ENCODE assay signal across 1 cellular context in the genomic region with DNA sequence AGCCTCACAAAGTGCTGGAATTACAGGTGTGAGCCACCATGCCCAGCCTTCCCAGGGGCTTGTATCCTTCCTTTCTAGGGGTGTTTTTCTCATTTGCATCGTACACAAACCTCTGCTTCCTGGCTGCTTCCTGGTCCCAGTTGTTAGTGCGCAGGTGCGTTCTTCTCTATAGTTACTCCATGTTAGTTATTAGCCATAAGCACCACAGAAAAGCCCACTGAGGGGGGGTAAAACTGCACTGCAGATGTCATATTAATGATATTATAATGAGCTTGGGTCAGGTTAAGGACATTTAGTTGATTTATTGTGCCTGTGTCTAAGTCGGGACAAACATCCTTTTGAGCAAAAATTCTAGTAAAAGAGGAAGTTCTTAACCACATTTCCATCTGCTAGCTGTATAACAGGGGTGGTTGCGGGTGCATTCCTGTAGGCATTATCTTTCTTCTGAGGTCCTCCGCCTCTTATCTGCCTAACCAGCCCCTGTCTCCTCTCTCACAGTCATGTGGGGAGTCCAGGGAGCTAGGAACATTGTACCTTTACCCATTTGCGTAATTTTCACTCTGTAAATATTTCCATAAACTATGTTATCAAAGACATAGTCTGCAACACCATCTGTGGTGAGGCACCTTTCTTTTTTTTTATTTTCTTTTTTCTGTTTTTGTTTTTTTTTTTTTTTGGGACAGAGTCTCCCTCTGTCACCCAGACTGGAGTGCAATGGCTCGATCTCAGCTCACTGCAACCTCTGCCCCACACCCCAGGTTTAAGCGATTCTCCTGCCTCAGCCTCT.
A peak's percentile ranks its signal among the peaks of the same experiment; 100 is the strongest.
TF ChIP-seq lines count a peak whose summit lies in the region.

No MANE protein-coding gene starts in this region.

TF ChIP-seq in K562, 482 proteins besides CTCF, POLR2A, EP300 and RAD21 (continued from another document and continues in another):
- no peak for TF ChIP-seq ZNF511 (CRISPR knock-in tag; IDR thresholded peaks at IDR 0.05)
- peak; percentile 76; the same call in 1 of the 2 replicates for TF ChIP-seq IFI16 (CRISPR knock-in tag; IDR thresholded peaks at IDR 0.05)
- TF ChIP-seq, protein P1, sequence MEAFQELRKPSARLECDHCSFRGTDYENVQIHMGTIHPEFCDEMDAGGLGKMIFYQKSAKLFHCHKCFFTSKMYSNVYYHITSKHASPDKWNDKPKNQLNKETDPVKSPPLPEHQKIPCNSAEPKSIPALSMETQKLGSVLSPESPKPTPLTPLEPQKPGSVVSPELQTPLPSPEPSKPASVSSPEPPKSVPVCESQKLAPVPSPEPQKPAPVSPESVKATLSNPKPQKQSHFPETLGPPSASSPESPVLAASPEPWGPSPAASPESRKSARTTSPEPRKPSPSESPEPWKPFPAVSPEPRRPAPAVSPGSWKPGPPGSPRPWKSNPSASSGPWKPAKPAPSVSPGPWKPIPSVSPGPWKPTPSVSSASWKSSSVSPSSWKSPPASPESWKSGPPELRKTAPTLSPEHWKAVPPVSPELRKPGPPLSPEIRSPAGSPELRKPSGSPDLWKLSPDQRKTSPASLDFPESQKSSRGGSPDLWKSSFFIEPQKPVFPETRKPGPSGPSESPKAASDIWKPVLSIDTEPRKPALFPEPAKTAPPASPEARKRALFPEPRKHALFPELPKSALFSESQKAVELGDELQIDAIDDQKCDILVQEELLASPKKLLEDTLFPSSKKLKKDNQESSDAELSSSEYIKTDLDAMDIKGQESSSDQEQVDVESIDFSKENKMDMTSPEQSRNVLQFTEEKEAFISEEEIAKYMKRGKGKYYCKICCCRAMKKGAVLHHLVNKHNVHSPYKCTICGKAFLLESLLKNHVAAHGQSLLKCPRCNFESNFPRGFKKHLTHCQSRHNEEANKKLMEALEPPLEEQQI (IDR thresholded peaks at IDR 0.05) = peak; percentile 89
- peak; percentile 96 for TF ChIP-seq LEF1 (IDR thresholded peaks at IDR 0.05)
- peak; percentile 76; the same call in 1 of the 2 replicates for TF ChIP-seq ETV5 (CRISPR knock-in tag; IDR thresholded peaks at IDR 0.05; ENCODE audit: low read depth)
- TF ChIP-seq ZNF197 (CRISPR knock-in tag; IDR thresholded peaks at IDR 0.05; ENCODE audit: low read depth) = peak; percentile 88; the same call in 1 of the 2 replicates
- TF ChIP-seq DPF2 (IDR thresholded peaks at IDR 0.05) = peak; percentile 99
- TF ChIP-seq, protein P2, sequence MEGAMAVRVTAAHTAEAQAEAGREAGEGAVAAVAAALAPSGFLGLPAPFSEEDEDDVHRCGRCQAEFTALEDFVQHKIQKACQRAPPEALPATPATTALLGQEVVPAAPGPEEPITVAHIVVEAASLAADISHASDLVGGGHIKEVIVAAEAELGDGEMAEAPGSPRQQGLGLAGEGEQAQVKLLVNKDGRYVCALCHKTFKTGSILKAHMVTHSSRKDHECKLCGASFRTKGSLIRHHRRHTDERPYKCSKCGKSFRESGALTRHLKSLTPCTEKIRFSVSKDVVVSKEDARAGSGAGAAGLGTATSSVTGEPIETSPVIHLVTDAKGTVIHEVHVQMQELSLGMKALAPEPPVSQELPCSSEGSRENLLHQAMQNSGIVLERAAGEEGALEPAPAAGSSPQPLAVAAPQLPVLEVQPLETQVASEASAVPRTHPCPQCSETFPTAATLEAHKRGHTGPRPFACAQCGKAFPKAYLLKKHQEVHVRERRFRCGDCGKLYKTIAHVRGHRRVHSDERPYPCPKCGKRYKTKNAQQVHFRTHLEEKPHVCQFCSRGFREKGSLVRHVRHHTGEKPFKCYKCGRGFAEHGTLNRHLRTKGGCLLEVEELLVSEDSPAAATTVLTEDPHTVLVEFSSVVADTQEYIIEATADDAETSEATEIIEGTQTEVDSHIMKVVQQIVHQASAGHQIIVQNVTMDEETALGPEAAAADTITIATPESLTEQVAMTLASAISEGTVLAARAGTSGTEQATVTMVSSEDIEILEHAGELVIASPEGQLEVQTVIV (CRISPR knock-in tag; IDR thresholded peaks at IDR 0.05; ENCODE audit: borderline replicate concordance) = no peak
- TF ChIP-seq, protein P3, sequence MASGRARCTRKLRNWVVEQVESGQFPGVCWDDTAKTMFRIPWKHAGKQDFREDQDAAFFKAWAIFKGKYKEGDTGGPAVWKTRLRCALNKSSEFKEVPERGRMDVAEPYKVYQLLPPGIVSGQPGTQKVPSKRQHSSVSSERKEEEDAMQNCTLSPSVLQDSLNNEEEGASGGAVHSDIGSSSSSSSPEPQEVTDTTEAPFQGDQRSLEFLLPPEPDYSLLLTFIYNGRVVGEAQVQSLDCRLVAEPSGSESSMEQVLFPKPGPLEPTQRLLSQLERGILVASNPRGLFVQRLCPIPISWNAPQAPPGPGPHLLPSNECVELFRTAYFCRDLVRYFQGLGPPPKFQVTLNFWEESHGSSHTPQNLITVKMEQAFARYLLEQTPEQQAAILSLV (tag; IDR thresholded peaks at IDR 0.05) = peak; percentile 62; the same call in 1 of the 2 replicates
- TF ChIP-seq PRMT5 (CRISPR knock-in tag; IDR thresholded peaks at IDR 0.05) = no peak
- TF ChIP-seq RBBP5 (IDR thresholded peaks at IDR 0.05; ENCODE audit: borderline replicate concordance, insufficient read depth, low read length, poor library complexity, severe bottlenecking) = no peak
- no peak for TF ChIP-seq POLR2G (IDR thresholded peaks at IDR 0.05; ENCODE audit: low read depth, low read length)
- TF ChIP-seq KAT7 (CRISPR knock-in tag; IDR thresholded peaks at IDR 0.05; ENCODE audit: borderline replicate concordance) = no peak
- no peak for TF ChIP-seq FOS (IDR thresholded peaks at IDR 0.05; ENCODE audit: extremely low read depth, insufficient read length)
- TF ChIP-seq MAFF (IDR thresholded peaks at IDR 0.05; ENCODE audit: low read length) = no peak
- TF ChIP-seq ZNF408 (CRISPR knock-in tag; IDR thresholded peaks at IDR 0.05; ENCODE audit: low read depth) = no peak
- TF ChIP-seq ZNF398 (CRISPR knock-in tag; IDR thresholded peaks at IDR 0.05) = no peak
- no peak for TF ChIP-seq GABPB2 (CRISPR knock-in tag; conservative IDR thresholded peaks at IDR 0.05)
- TF ChIP-seq CC2D1A (IDR thresholded peaks at IDR 0.05) = peak; percentile 88
- no peak; the same call in 1 of the 2 replicates for TF ChIP-seq SMARCA5 (IDR thresholded peaks at IDR 0.05)
- TF ChIP-seq MCM7 (IDR thresholded peaks at IDR 0.05) = no peak
- TF ChIP-seq ZNF175 (CRISPR knock-in tag; IDR thresholded peaks at IDR 0.05; ENCODE audit: low read depth) = peak; percentile 93
- peak; percentile 95 for TF ChIP-seq CBFA2T2 (conservative IDR thresholded peaks at IDR 0.05)
- peak; percentile 57; the same call in 1 of the 2 replicates for TF ChIP-seq ZBTB12 (CRISPR knock-in tag; IDR thresholded peaks at IDR 0.05)
- TF ChIP-seq MBD2 (IDR thresholded peaks at IDR 0.05; ENCODE audit: borderline replicate concordance, low read depth) = peak; percentile 66; the same call in 1 of the 2 replicates
- TF ChIP-seq SMAD1 (IDR thresholded peaks at IDR 0.05; ENCODE audit: low read depth, low read length, partially characterized antibody) = peak; percentile 74
- TF ChIP-seq ZFX (CRISPR knock-in tag; IDR thresholded peaks at IDR 0.05) = no peak
- TF ChIP-seq GATAD2B (IDR thresholded peaks at IDR 0.05; ENCODE audit: borderline replicate concordance) = peak; percentile 86; the same call in 1 of the 2 replicates
- 0 out of 2 replicates have a peak, but pooled peaks have one; percentile 54 for TF ChIP-seq TCF7 (IDR thresholded peaks at IDR 0.05; ENCODE audit: borderline replicate concordance)
- no peak for TF ChIP-seq POLR3G (IDR thresholded peaks at IDR 0.05; ENCODE audit: extremely low read depth, insufficient read length, insufficient replicate concordance)
- no peak for TF ChIP-seq ZSCAN29 (IDR thresholded peaks at IDR 0.05)
- no peak for TF ChIP-seq ZNF217 (CRISPR knock-in tag; IDR thresholded peaks at IDR 0.05)
- TF ChIP-seq CBX8 (IDR thresholded peaks at IDR 0.05; ENCODE audit: borderline replicate concordance, extremely low read depth, low read depth, low read length, poor library complexity, severe bottlenecking) = no peak
- peak; percentile 34; the same call in 1 of the 2 replicates for TF ChIP-seq MGA (IDR thresholded peaks at IDR 0.05)
